ENCODE assay signal across 1 cellular context in genomic region chr10:124604214-124605000, GRCh38.
TF ChIP-seq lines count a peak whose summit lies in the region.

No MANE protein-coding gene starts in this region.

TF ChIP-seq in GM23338, 12 proteins besides CTCF, POLR2A, EP300 and RAD21 (continued from another document):
- TF ChIP-seq ZNF462 (CRISPR knock-in tag; IDR thresholded peaks at IDR 0.05) (no peak), POLR2AphosphoS5 (IDR thresholded peaks at IDR 0.05; ENCODE audit: low read depth) (no peak), NANOG (IDR thresholded peaks at IDR 0.05; ENCODE audit: borderline replicate concordance) (no peak), ZNF331 (CRISPR knock-in tag; IDR thresholded peaks at IDR 0.05; ENCODE audit: low read depth) (no peak), ZNF114 (CRISPR knock-in tag; IDR thresholded peaks at IDR 0.05) (no peak), JUNB (IDR thresholded peaks at IDR 0.05; ENCODE audit: unreplicated experiment) (no peak), EZH2 (IDR thresholded peaks at IDR 0.05; ENCODE audit: low read depth, unreplicated experiment) (no peak), CREB1 (CRISPR knock-in tag; IDR thresholded peaks at IDR 0.05; ENCODE audit: low read depth) (no peak)
- TF ChIP-seq, protein P1, sequence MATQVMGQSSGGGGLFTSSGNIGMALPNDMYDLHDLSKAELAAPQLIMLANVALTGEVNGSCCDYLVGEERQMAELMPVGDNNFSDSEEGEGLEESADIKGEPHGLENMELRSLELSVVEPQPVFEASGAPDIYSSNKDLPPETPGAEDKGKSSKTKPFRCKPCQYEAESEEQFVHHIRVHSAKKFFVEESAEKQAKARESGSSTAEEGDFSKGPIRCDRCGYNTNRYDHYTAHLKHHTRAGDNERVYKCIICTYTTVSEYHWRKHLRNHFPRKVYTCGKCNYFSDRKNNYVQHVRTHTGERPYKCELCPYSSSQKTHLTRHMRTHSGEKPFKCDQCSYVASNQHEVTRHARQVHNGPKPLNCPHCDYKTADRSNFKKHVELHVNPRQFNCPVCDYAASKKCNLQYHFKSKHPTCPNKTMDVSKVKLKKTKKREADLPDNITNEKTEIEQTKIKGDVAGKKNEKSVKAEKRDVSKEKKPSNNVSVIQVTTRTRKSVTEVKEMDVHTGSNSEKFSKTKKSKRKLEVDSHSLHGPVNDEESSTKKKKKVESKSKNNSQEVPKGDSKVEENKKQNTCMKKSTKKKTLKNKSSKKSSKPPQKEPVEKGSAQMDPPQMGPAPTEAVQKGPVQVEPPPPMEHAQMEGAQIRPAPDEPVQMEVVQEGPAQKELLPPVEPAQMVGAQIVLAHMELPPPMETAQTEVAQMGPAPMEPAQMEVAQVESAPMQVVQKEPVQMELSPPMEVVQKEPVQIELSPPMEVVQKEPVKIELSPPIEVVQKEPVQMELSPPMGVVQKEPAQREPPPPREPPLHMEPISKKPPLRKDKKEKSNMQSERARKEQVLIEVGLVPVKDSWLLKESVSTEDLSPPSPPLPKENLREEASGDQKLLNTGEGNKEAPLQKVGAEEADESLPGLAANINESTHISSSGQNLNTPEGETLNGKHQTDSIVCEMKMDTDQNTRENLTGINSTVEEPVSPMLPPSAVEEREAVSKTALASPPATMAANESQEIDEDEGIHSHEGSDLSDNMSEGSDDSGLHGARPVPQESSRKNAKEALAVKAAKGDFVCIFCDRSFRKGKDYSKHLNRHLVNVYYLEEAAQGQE (IDR thresholded peaks at IDR 0.05; ENCODE audit: unreplicated experiment) = no peak
